ENCODE assay signal across 1 cellular context in the genomic region with DNA sequence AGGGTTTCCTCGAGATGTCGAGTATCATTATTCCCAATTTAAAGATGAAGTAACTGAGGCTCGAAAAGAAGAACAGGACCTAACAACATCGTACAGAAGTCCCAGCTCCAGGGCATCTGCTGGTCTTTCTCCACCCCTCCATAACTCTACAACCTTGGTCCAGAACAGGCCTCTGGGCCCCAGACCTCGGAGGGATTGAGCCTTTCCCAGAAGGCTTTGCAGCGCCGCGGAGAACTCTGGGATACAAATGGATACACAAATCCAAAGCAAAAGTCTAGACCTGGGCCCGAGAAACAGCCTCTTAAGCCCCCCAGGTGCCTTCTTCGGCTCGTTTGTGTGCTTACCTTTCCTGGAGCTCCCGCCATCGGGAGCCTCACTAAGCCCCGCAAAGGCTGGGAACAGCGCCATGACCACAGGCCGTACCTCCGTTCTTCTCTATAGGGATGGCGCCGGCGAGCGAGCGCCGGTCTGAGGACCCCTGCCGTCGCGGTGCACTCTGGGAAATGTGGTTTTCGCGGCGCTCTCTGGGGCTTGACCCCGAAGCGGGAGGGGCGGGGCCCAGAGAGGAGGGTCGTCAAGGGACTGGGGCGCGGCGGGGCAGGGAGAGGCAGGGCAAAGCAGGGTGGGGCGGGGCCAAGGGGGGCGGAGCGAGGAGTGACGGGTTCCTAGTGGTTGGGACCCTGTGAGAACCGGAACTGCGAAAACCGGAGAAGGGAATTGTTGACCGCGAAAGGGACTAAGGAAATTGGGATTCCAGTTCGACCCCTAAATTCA.
TF ChIP-seq lines count a peak whose summit lies in the region.

A gene with protein sequence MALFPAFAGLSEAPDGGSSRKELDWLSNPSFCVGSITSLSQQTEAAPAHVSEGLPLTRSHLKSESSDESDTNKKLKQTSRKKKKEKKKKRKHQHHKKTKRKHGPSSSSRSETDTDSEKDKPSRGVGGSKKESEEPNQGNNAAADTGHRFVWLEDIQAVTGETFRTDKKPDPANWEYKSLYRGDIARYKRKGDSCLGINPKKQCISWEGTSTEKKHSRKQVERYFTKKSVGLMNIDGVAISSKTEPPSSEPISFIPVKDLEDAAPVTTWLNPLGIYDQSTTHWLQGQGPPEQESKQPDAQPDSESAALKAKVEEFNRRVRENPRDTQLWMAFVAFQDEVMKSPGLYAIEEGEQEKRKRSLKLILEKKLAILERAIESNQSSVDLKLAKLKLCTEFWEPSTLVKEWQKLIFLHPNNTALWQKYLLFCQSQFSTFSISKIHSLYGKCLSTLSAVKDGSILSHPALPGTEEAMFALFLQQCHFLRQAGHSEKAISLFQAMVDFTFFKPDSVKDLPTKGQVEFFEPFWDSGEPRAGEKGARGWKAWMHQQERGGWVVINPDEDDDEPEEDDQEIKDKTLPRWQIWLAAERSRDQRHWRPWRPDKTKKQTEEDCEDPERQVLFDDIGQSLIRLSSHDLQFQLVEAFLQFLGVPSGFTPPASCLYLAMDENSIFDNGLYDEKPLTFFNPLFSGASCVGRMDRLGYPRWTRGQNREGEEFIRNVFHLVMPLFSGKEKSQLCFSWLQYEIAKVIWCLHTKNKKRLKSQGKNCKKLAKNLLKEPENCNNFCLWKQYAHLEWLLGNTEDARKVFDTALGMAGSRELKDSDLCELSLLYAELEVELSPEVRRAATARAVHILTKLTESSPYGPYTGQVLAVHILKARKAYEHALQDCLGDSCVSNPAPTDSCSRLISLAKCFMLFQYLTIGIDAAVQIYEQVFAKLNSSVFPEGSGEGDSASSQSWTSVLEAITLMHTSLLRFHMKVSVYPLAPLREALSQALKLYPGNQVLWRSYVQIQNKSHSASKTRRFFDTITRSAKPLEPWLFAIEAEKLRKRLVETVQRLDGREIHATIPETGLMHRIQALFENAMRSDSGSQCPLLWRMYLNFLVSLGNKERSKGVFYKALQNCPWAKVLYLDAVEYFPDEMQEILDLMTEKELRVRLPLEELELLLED (minus strand): TSS at position 445 of the 774 bp plus-strand sequence. CDS start 37 bp downstream, at position 408.

TF ChIP-seq in HepG2, 621 proteins besides CTCF, POLR2A, EP300 and RAD21 (continued from another document):
- TF ChIP-seq ZHX1 (CRISPR knock-in tag; IDR thresholded peaks at IDR 0.05; ENCODE audit: low read depth), result no peak
- TF ChIP-seq ZC3H13 (CRISPR knock-in tag; IDR thresholded peaks at IDR 0.05), result no peak
- TF ChIP-seq, protein P1, sequence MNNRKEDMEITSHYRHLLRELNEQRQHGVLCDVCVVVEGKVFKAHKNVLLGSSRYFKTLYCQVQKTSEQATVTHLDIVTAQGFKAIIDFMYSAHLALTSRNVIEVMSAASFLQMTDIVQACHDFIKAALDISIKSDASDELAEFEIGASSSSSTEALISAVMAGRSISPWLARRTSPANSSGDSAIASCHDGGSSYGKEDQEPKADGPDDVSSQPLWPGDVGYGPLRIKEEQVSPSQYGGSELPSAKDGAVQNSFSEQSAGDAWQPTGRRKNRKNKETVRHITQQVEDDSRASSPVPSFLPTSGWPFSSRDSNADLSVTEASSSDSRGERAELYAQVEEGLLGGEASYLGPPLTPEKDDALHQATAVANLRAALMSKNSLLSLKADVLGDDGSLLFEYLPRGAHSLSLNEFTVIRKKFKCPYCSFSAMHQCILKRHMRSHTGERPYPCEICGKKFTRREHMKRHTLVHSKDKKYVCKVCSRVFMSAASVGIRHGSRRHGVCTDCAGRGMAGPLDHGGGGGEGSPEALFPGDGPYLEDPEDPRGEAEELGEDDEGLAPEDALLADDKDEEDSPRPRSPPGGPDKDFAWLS (CRISPR knock-in tag; IDR thresholded peaks at IDR 0.05; ENCODE audit: borderline replicate concordance), result no peak
- TF ChIP-seq, protein P2, sequence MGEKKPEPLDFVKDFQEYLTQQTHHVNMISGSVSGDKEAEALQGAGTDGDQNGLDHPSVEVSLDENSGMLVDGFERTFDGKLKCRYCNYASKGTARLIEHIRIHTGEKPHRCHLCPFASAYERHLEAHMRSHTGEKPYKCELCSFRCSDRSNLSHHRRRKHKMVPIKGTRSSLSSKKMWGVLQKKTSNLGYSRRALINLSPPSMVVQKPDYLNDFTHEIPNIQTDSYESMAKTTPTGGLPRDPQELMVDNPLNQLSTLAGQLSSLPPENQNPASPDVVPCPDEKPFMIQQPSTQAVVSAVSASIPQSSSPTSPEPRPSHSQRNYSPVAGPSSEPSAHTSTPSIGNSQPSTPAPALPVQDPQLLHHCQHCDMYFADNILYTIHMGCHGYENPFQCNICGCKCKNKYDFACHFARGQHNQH (CRISPR knock-in tag; IDR thresholded peaks at IDR 0.05), result peak; percentile 36; the same call in 1 of the 2 replicates
- 0 out of 2 replicates have a peak, but pooled peaks have one; percentile 32 for TF ChIP-seq ZNF451 (CRISPR knock-in tag; IDR thresholded peaks at IDR 0.05)
- TF ChIP-seq, protein P3, sequence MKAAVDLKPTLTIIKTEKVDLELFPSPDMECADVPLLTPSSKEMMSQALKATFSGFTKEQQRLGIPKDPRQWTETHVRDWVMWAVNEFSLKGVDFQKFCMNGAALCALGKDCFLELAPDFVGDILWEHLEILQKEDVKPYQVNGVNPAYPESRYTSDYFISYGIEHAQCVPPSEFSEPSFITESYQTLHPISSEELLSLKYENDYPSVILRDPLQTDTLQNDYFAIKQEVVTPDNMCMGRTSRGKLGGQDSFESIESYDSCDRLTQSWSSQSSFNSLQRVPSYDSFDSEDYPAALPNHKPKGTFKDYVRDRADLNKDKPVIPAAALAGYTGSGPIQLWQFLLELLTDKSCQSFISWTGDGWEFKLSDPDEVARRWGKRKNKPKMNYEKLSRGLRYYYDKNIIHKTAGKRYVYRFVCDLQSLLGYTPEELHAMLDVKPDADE (CRISPR knock-in tag; IDR thresholded peaks at IDR 0.05), result no peak
- TF ChIP-seq ZNF30 (CRISPR knock-in tag; IDR thresholded peaks at IDR 0.05), result no peak
- no peak for TF ChIP-seq SNAPC2 (CRISPR knock-in tag; IDR thresholded peaks at IDR 0.05)
- TF ChIP-seq, protein P4, sequence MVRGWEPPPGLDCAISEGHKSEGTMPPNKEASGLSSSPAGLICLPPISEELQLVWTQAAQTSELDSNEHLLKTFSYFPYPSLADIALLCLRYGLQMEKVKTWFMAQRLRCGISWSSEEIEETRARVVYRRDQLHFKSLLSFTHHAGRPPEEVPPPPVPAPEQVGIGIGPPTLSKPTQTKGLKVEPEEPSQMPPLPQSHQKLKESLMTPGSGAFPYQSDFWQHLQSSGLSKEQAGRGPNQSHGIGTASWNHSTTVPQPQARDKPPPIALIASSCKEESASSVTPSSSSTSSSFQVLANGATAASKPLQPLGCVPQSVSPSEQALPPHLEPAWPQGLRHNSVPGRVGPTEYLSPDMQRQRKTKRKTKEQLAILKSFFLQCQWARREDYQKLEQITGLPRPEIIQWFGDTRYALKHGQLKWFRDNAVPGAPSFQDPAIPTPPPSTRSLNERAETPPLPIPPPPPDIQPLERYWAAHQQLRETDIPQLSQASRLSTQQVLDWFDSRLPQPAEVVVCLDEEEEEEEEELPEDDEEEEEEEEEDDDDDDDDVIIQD (CRISPR knock-in tag; IDR thresholded peaks at IDR 0.05; ENCODE audit: low read depth), result peak; percentile 22
- TF ChIP-seq SRSF4 (IDR thresholded peaks at IDR 0.05; ENCODE audit: low read depth, low read length, poor library complexity, severe bottlenecking), result no peak
- no peak for TF ChIP-seq DZIP1 (CRISPR knock-in tag; IDR thresholded peaks at IDR 0.05)
- no peak for TF ChIP-seq PAF1 (CRISPR knock-in tag; IDR thresholded peaks at IDR 0.05)
- TF ChIP-seq ZNF766 (CRISPR knock-in tag; IDR thresholded peaks at IDR 0.05; ENCODE audit: borderline replicate concordance), result no peak
- TF ChIP-seq ZBTB7B (CRISPR knock-in tag; IDR thresholded peaks at IDR 0.05), result no peak
- peak; percentile 99 for TF ChIP-seq ZNF335 (CRISPR knock-in tag; IDR thresholded peaks at IDR 0.05)
- TF ChIP-seq, protein P5, sequence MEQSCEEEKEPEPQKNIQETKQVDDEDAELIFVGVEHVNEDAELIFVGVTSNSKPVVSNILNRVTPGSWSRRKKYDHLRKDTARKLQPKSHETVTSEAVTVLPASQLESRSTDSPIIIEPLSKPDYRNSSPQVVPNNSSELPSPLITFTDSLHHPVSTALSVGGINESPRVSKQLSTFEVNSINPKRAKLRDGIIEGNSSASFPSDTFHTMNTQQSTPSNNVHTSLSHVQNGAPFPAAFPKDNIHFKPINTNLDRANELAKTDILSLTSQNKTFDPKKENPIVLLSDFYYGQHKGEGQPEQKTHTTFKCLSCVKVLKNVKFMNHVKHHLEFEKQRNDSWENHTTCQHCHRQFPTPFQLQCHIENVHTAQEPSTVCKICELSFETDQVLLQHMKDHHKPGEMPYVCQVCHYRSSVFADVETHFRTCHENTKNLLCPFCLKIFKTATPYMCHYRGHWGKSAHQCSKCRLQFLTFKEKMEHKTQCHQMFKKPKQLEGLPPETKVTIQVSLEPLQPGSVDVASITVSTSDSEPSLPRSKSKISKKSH (CRISPR knock-in tag; IDR thresholded peaks at IDR 0.05; ENCODE audit: borderline replicate concordance), result no peak; the same call in 1 of the 2 replicates
